Comparison of ENCODE assay signal across 8 cellular contexts in the genomic region with DNA sequence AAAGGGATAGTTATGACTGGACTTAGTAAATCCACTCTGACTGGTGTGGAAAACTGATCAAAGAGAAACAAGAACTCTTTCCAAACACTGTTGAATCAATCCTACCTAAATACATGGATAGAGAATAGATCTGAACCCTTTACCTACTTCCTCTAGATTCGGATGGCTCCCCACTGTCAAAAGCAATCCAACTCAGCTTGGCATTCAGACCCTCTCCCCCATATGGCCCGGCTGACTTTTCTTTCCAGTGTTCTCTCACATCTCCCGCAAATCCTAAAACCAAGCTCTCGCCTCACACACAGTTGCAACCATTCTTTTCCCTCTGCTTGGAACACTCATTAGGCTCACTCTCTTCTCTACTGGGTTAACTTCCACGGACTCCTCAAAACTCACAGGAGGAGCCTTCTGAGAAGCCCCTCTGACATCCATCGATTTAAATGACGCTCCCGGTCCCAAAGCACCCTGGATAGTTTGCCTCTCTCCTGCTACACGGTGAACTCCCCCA. TPM values are rescaled to one million over a fixed set of nuclear protein-coding genes. Genes with fewer than 3 reads are reported as not detected.
DNase-seq lines count a peak whose midpoint lies in the region; ATAC-seq and TF ChIP-seq lines count a peak whose summit lies in the region.

No MANE protein-coding gene starts in this region.

- H3K4me1 ChIP-seq in Peyer's patch (peaks cover 0 to 12% (median 4%) of the 10 kb centered on the region in 4 donors), smooth muscle cell (ENCODE audit: low read depth) (peaks cover 12% of the 10 kb centered on the region)

- H3K9ac ChIP-seq in smooth muscle cell (ENCODE audit: low read depth): peak overlapping the region; percentile 84

- H3K9me3 ChIP-seq in Peyer's patch (no peaks in the 10 kb centered on the region), smooth muscle cell (replicated peaks; ENCODE audit: low read depth) (no peaks in the 10 kb centered on the region)

- H3K4me3 ChIP-seq in Peyer's patch (peak overlapping the region; percentile 55 to 92 (median 72)), smooth muscle cell (peak overlapping the region; percentile 79)

- H3F3A ChIP-seq in smooth muscle cell (ENCODE audit: low read depth): no peaks in the 10 kb centered on the region

- DNase-seq in NCI-H524 (lab: John Stamatoyannopoulos, UW): peak; percentile 26 to 54
- DNase-seq in NCI-H524 treated with DMSO at 0.1 percent for 48 hours (lab: John Stamatoyannopoulos, UW): no peak
- no peak for DNase-seq in Peyer's patch
- no peak for DNase-seq in left cardiac atrium
- DNase-seq in smooth muscle cell (lab: John Stamatoyannopoulos, UW; ENCODE audit: unreplicated experiment): no peak
- DNase-seq in GM19238 (ENCODE audit: insufficient read length, low spot score): no peak
- no peak for DNase-seq in amniotic stem cell (lab: John Stamatoyannopoulos, UW)

- intact Hi-C loops in left cardiac atrium (cut with DNase I): no loop called here

- H3K79me2 ChIP-seq in smooth muscle cell (ENCODE audit: low read depth): peaks cover 46% of the 10 kb centered on the region

- ATAC-seq in left cardiac atrium (peak; percentile 9 to 24), HG02840 (IDR thresholded peaks at IDR 0.05; ENCODE audit: low FRiP score, unreplicated experiment) (no peak)

- H2AFZ ChIP-seq in smooth muscle cell (ENCODE audit: low read depth): peak overlapping the region; percentile 94

- H3K27me3 ChIP-seq in Peyer's patch (no peaks in the 10 kb centered on the region), smooth muscle cell (ENCODE audit: low read depth) (peaks cover 30% of the 10 kb centered on the region)

- WGBS in smooth muscle cell (ENCODE audit: low lambda C conversion rate): 1% methylated on average over 9 of the region's 9 CpGs

- TF ChIP-seq POLR2A in Peyer's patch (IDR thresholded peaks at IDR 0.05): no peak

- H3K4me2 ChIP-seq in smooth muscle cell: peak overlapping the region; percentile 86

- no peaks in the 10 kb centered on the region for H3K36me3 ChIP-seq in Peyer's patch
- H3K36me3 ChIP-seq in smooth muscle cell (ENCODE audit: low read depth): no peaks in the 10 kb centered on the region

- H3K27ac ChIP-seq in Peyer's patch: peak overlapping the region; percentile 67 to 93 (median 87)
- peak overlapping the region; percentile 90 for H3K27ac ChIP-seq in smooth muscle cell (ENCODE audit: low read depth)

- TF ChIP-seq CTCF in Peyer's patch (IDR thresholded peaks at IDR 0.05) (no peak), smooth muscle cell (IDR thresholded peaks at IDR 0.05; ENCODE audit: borderline replicate concordance, insufficient read depth, poor library complexity, severe bottlenecking) (no peak)

- peaks cover 4% of the 10 kb centered on the region for H4K20me1 ChIP-seq in smooth muscle cell (ENCODE audit: low read depth)

RNA-seq across cellular contexts. Expression of a gene that starts 0.6 kb away (rescaled TPM):
- total RNA-seq in Peyer's patch (10 to 100 TPM; 15.2 to 39.6 (median 20.6) TPM), left cardiac atrium (1 to 10 TPM; 6.3 to 7.8 TPM), smooth muscle cell (53.5 and 56.7 TPM in 2 replicates)
- 11.8 and 14.8 TPM in 2 replicates for polyA plus RNA-seq in smooth muscle cell

RNA-seq across cellular contexts. Expression of a gene that starts 18.0 kb away (rescaled TPM):
- total RNA-seq in Peyer's patch: 100 to 1,000 TPM in 2 of 4 donors, 10 to 100 TPM in 2; 62.5 to 116 (median 91.6) TPM
- under 1 TPM; 0.71 to 0.79 TPM for total RNA-seq in left cardiac atrium
- total RNA-seq in smooth muscle cell: not detected in 2 replicates
- polyA plus RNA-seq in smooth muscle cell: 0.43 TPM in 1 of 2 replicates, not detected in the other

Comparison
In these comparisons a context has a peak if more than half of its experiments do, and no peak if none do; other contexts are left out.
1. DNase-seq: peak in NCI-H524 (2 of 2); none in NCI-H524 treated with DMSO at 0.1 percent for 48 hours (single experiment), Peyer's patch (0 of 3), left cardiac atrium (single experiment), smooth muscle cell (single experiment), GM19238 (single experiment) and amniotic stem cell (single experiment).
2. RNA of a gene that starts 18.0 kb away (total RNA-seq): 62.5 to 116 TPM in Peyer's patch; 0.71 to 0.79 TPM in left cardiac atrium and not detected in smooth muscle cell; every median in the first group is over 10 times any median in the second.